6 cellular contexts compared by ENCODE assay signal in the genomic region with DNA sequence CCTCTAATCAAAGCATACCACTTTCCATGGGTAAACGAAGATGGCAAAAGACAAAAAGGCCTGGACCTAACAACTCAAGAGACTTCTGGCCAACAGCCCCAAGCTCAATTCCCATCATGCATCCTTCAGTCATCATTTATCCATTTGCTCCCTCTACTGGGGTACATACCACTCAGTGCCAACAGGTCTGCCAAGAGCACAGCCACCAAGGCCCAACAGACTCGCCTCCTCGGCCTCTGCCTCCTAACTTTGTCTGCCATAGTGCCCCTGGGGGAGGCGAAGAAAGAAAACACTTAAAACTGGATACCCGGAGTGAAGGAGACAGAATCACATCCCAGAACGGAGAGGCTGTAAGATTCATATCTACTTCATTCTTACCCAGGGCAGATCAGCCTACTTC. TPM values are rescaled to one million over a fixed set of nuclear protein-coding genes. Genes with fewer than 3 reads are reported as not detected.
DNase-seq lines count a peak whose midpoint lies in the region; ATAC-seq and TF ChIP-seq lines count a peak whose summit lies in the region.

No MANE protein-coding gene starts in this region.

- TF ChIP-seq CTCF in LNCAP (IDR thresholded peaks at IDR 0.05) (peak; percentile 22; the same call in 1 of the 2 replicates), mammary epithelial cell (conservative IDR thresholded peaks at IDR 0.05 in 1 of 2, IDR thresholded peaks at IDR 0.05 in 1 of 2; ENCODE audit: extremely low read depth in 1 of 2, insufficient read depth in 1 of 2, low read depth in 1 of 2, low read length in 2 of 2) (peak in 1 of 2 donors; percentile 24)

- dilution Hi-C loops in mammary epithelial cell (cut with HindIII; ENCODE audit: low sequenced_read_pairs), result no loop called here

- BruUV-seq in mammary epithelial cell (replicated peaks; lab: Mats Ljungman, UMichigan), result no TSS peak

- DNase-seq in mammary epithelial cell, result peak; percentile 39

- H3K27ac ChIP-seq in BLaER1 treated with 17β-estradiol and CSF1 and Interleukin-3, amounts not matched to agents 10 nM and 100 nM, result peak overlapping the region; percentile 87 to 98 (median 95)
- H3K27ac ChIP-seq in mammary epithelial cell (ENCODE audit: insufficient read depth, low read depth, low read length), result peak overlapping the region; percentile 62

- H3K27me3 ChIP-seq in BLaER1 treated with 17β-estradiol and CSF1 and Interleukin-3, amounts not matched to agents 10 nM and 100 nM, result no peaks in the 10 kb centered on the region
- H3K27me3 ChIP-seq in mammary epithelial cell (ENCODE audit: insufficient read depth, low read length) (no peaks in the 10 kb centered on the region), neuron (ENCODE audit: insufficient read depth, low read length) (no peaks in the 10 kb centered on the region)

- peaks cover 44 to 57% (median 48%) of the 10 kb centered on the region in 11 experiments for H3K36me3 ChIP-seq in BLaER1 treated with 17β-estradiol and CSF1 and Interleukin-3, amounts not matched to agents 10 nM and 100 nM
- H3K36me3 ChIP-seq in mammary epithelial cell (ENCODE audit: insufficient read depth, low read length), result peaks cover 28% of the 10 kb centered on the region
- H3K36me3 ChIP-seq in neuron (ENCODE audit: insufficient read depth, low read length), result peaks cover 43% of the 10 kb centered on the region

- in situ Hi-C loops in mammary epithelial cell (cut with MboI; ENCODE audit: low sequenced_read_pairs in 2 of 2), result no loop called here

- peak overlapping the region; percentile 91 to 99 (median 97) for H3K9ac ChIP-seq in BLaER1 treated with 17β-estradiol and CSF1 and Interleukin-3, amounts not matched to agents 10 nM and 100 nM
- peak overlapping the region; percentile 74 for H3K9ac ChIP-seq in mammary epithelial cell (ENCODE audit: insufficient read depth, low read length)

- CTCF ChIA-PET in mammary epithelial cell (lab: Charles Lee; ENCODE audit: low non-redundant PET), result no interaction called here

- intact Hi-C loops in mammary epithelial cell (cut with micrococcal nuclease), result loop anchor here (5.0 kb wide), 1 partner anchor 39 kb away; the partner anchor contains the start of genes RPS25 and TRAPPC4

- ATAC-seq in HG03175 (IDR thresholded peaks at IDR 0.05; ENCODE audit: unreplicated experiment) (no peak), HG03025 (IDR thresholded peaks at IDR 0.05; ENCODE audit: low FRiP score, unreplicated experiment) (no peak)

- peaks cover 0 to 2% (median 0%) of the 10 kb centered on the region in 11 experiments; a peak in 2 of 22 replicates for H3K9me3 ChIP-seq in BLaER1 treated with 17β-estradiol and CSF1 and Interleukin-3, amounts not matched to agents 10 nM and 100 nM (replicated peaks in 1 of 11)
- no peaks in the 10 kb centered on the region for H3K9me3 ChIP-seq in mammary epithelial cell (replicated peaks; ENCODE audit: insufficient read depth, low read length)
- no peaks in the 10 kb centered on the region for H3K9me3 ChIP-seq in neuron (ENCODE audit: low read length)

- peak overlapping the region; percentile 84 to 100 (median 94) for H3K4me3 ChIP-seq in BLaER1 treated with 17β-estradiol and CSF1 and Interleukin-3, amounts not matched to agents 10 nM and 100 nM
- peak overlapping the region; percentile 57 to 95 (median 74) for H3K4me3 ChIP-seq in mammary epithelial cell (replicated peaks in 1 of 3; ENCODE audit: insufficient read depth in 1 of 3, low read depth in 2 of 3, low read length in 3 of 3)
- H3K4me3 ChIP-seq in neuron (ENCODE audit: low read length), result peak overlapping the region; percentile 72

- H2AFZ ChIP-seq in mammary epithelial cell (ENCODE audit: low read depth, low read length) (peak overlapping the region; percentile 81), neuron (ENCODE audit: low read depth, low read length) (no peak overlapping the region)

- H3K4me2 ChIP-seq in BLaER1 treated with 17β-estradiol and CSF1 and Interleukin-3, amounts not matched to agents 10 nM and 100 nM, result peak overlapping the region; percentile 83 to 97 (median 91)
- H3K4me2 ChIP-seq in mammary epithelial cell (ENCODE audit: insufficient read depth, low read depth, low read length), result peak overlapping the region; percentile 76

- WGBS in mammary epithelial cell (ENCODE audit: low coverage, missing lambda C conversion rate), result 6% methylated on average over 5 of the region's 6 CpGs

- H3K79me2 ChIP-seq in mammary epithelial cell (ENCODE audit: insufficient read depth, low read length), result peaks cover 52% of the 10 kb centered on the region

- H4K20me1 ChIP-seq in BLaER1 treated with 17β-estradiol and CSF1 and Interleukin-3, amounts not matched to agents 10 nM and 100 nM, result peaks cover 14 to 59% (median 50%) of the 10 kb centered on the region in 11 experiments; a peak in 19 of 22 replicates
- no peaks in the 10 kb centered on the region for H4K20me1 ChIP-seq in mammary epithelial cell (ENCODE audit: insufficient read depth, low read length)

- H3K4me1 ChIP-seq in BLaER1 treated with 17β-estradiol and CSF1 and Interleukin-3, amounts not matched to agents 10 nM and 100 nM, result peaks cover 20 to 34% (median 24%) of the 10 kb centered on the region in 10 experiments
- H3K4me1 ChIP-seq in mammary epithelial cell (ENCODE audit: insufficient read depth, low read length) (peaks cover 20% of the 10 kb centered on the region), neuron (ENCODE audit: insufficient read depth, low read length) (peaks cover 14% of the 10 kb centered on the region)

RNA-seq across cellular contexts. Expression of gene HYOU1, which starts 1.1 kb away (rescaled TPM):
- total RNA-seq in mammary epithelial cell, result 100 to 1,000 TPM; 160 to 187 TPM
- polyA plus RNA-seq in mammary epithelial cell, result 162 TPM
- 270 TPM for polyA minus RNA-seq in mammary epithelial cell

RNA-seq across cellular contexts. Expression of gene VPS11, which starts 11.7 kb away (rescaled TPM):
- 10 to 100 TPM; 17.6 to 24.3 TPM for total RNA-seq in mammary epithelial cell
- polyA plus RNA-seq in mammary epithelial cell, result 9.0 TPM
- 41.6 TPM for polyA minus RNA-seq in mammary epithelial cell

RNA-seq across cellular contexts. Expression of gene SLC37A4, which starts 25.2 kb away (rescaled TPM):
- total RNA-seq in mammary epithelial cell, result 10 to 100 TPM; 15.8 to 16.7 TPM
- polyA plus RNA-seq in mammary epithelial cell, result 26.7 TPM
- 33.7 TPM for polyA minus RNA-seq in mammary epithelial cell

RNA-seq across cellular contexts. Expression of gene HMBS, which starts 28.8 kb away (rescaled TPM):
- 10 to 100 TPM in 1 of 2 donors, 1 to 10 TPM in 1; 8.2 to 40.6 TPM for total RNA-seq in mammary epithelial cell
- polyA plus RNA-seq in mammary epithelial cell, result 61.3 TPM
- 69.8 TPM for polyA minus RNA-seq in mammary epithelial cell

RNA-seq across cellular contexts. Expression of gene TRAPPC4, which starts 37.3 kb away (rescaled TPM):
- 10 to 100 TPM; 51.1 to 58.2 TPM for total RNA-seq in mammary epithelial cell
- 205 TPM for polyA plus RNA-seq in mammary epithelial cell
- polyA minus RNA-seq in mammary epithelial cell, result 80.7 TPM
